Comparison of ENCODE assay signal across 8 cellular contexts in the genomic region with DNA sequence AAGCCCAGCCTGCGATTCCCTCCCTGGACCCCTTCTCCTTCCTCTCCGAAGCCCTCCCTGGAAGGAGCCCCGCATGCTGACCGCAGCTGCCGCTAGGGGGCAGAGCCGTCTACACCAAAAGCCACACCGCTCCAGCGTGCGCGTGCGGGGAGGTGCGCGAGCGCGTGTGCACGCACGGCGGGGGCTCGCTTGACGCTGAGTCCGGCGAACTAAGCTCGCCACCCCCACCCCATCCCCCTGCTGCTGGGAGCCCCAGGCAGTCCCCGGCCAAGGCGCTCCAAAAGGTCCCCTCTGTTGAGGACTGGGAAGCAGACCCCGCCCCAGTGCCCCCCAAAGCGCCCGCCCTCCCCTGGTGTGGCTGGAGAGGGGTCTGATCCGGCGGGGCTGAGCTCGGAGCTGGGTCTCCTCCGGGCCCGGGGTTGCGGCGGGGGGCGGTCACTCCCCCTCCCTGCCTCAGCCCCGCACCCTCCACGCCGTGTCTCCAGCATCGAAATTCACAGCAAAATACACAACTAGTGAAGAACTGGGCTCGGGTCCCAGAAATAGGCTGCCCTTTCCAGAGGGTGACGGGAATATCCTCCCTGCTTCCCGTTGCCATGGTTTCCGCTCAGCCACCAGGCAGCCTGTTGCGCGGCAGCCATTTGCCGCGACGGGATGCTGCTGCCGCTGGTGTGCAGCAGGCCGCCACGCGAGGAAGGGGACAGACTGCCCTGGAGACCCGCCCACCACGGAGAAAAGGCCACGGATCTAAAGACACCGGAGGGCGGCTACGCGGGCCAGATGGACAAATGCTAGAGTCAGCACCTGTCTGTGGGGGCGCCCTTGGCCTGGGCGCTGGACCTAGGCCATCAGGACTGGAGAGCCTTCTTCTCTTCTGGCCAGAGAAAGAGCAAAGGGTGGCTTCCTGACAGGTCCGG. TPM values are rescaled to one million over a fixed set of nuclear protein-coding genes. Genes with fewer than 3 reads are reported as not detected.
A peak's percentile ranks its signal among the peaks of the same experiment; 100 is the strongest.
DNase-seq lines count a peak whose midpoint lies in the region; ATAC-seq and TF ChIP-seq lines count a peak whose summit lies in the region.

No MANE protein-coding gene starts in this region.

- H3K4me3 Mint-ChIP-seq in effector memory CD8-positive, alpha-beta T cell: peak overlapping the region; percentile 80 to 85
- H3K4me3 Mint-ChIP-seq in mesothelial cell of epicardium: peak overlapping the region; percentile 56

- H3K27ac Mint-ChIP-seq in effector memory CD8-positive, alpha-beta T cell: no peak overlapping the region
- H3K27ac Mint-ChIP-seq in mesothelial cell of epicardium: no peak overlapping the region

- TF ChIP-seq CTCF in mesothelial cell of epicardium (IDR thresholded peaks at IDR 0.05; ENCODE audit: unreplicated experiment): peak; percentile 78

- ATAC-seq in HG02623 (IDR thresholded peaks at IDR 0.05; ENCODE audit: unreplicated experiment): peak; percentile 61
- peak; percentile 97 for ATAC-seq in effector memory CD8-positive, alpha-beta T cell (replicated peaks)

- peaks cover 6% of the 10 kb centered on the region in 2 donors for H3K4me1 Mint-ChIP-seq in effector memory CD8-positive, alpha-beta T cell (ENCODE audit: low read depth in 2 of 2)
- H3K4me1 Mint-ChIP-seq in mesothelial cell of epicardium: peaks cover 2% of the 10 kb centered on the region

- H3K36me3 Mint-ChIP-seq in effector memory CD8-positive, alpha-beta T cell (ENCODE audit: insufficient read depth): no peaks in the 10 kb centered on the region
- no peaks in the 10 kb centered on the region for H3K36me3 Mint-ChIP-seq in mesothelial cell of epicardium

- DNase-seq in DMS53 treated with DMSO at 0.1 percent for 48 hours (lab: John Stamatoyannopoulos, UW; ENCODE audit: unreplicated experiment): peak; percentile 13
- DNase-seq in NCI-H524 (lab: John Stamatoyannopoulos, UW): peak; percentile 74 to 87
- peak; percentile 39 for DNase-seq in activated CD8-positive, alpha-beta memory T cell treated with anti-CD3 and anti-CD28 coated beads, Interleukin-2, amount 50 U/mL, for 24 hours (ENCODE audit: extremely low read depth)
- peak; percentile 63 to 65 (median 64) for DNase-seq in effector memory CD8-positive, alpha-beta T cell
- peak; percentile 57 to 85 for DNase-seq in mesothelial cell of epicardium (ENCODE audit: low spot score in 2 of 2, unreplicated experiment in 2 of 2)
- DNase-seq in stimulated activated CD8-positive, alpha-beta memory T cell treated with anti-CD3 and anti-CD28 coated beads, Interleukin-15, amount 100 ng/mL, for 4 hours (ENCODE audit: low read depth in 2 of 2): peak; percentile 50 to 57
- DNase-seq in epidermal melanocyte (ENCODE audit: insufficient read length, low spot score): no peak

- H3K27me3 Mint-ChIP-seq in effector memory CD8-positive, alpha-beta T cell: no peaks in the 10 kb centered on the region
- H3K27me3 Mint-ChIP-seq in mesothelial cell of epicardium (ENCODE audit: low read depth): peaks cover 61% of the 10 kb centered on the region

- H3K9me3 Mint-ChIP-seq in effector memory CD8-positive, alpha-beta T cell: no peaks in the 10 kb centered on the region
- H3K9me3 Mint-ChIP-seq in mesothelial cell of epicardium: peaks cover 23% of the 10 kb centered on the region

RNA-seq across cellular contexts. Expression of gene CCNQ, which starts 11.2 kb away (rescaled TPM):
- total RNA-seq in mesothelial cell of epicardium: 17.2 to 19.1 TPM (median 17.3 TPM) in 3 replicates

RNA-seq across cellular contexts. Expression of gene DUSP9, which starts 36.8 kb away (rescaled TPM):
- 3.5 to 4.2 TPM (median 3.7 TPM) in 3 replicates for total RNA-seq in mesothelial cell of epicardium
